11 cellular contexts compared by ENCODE assay signal in genomic region chr11:87281496-87281895, GRCh38.
A peak's percentile ranks its signal among the peaks of the same experiment; 100 is the strongest.
DNase-seq lines count a peak whose midpoint lies in the region; ATAC-seq and TF ChIP-seq lines count a peak whose summit lies in the region.
"Had no signal": no experiment of that assay in that cellular context is flagged by ENCODE, and none has a peak within 500 bp of the region (broad histone marks: within the 10 kb centered on the region; RNA-seq: fewer than 3 reads in every experiment).

No MANE protein-coding gene starts in this region.

- peaks cover 0 to 3% of the 10 kb centered on the region in 2 donors for H3K4me1 ChIP-seq in ascending aorta
- H3K4me1 ChIP-seq in left ventricle myocardium inferior = peaks cover 20% of the 10 kb centered on the region
- H3K4me1 ChIP-seq in subcutaneous abdominal adipose tissue (ENCODE audit: control insufficient read depth in 5 of 5, insufficient read depth in 5 of 5, low read length in 5 of 5) = peaks cover 0 to 25% (median 18%) of the 10 kb centered on the region in 5 donors

- H3K4me3 ChIP-seq in ascending aorta = no peak overlapping the region
- no peak overlapping the region for H3K4me3 ChIP-seq in left ventricle myocardium inferior
- no peak overlapping the region for H3K4me3 ChIP-seq in subcutaneous abdominal adipose tissue (ENCODE audit: low read depth in 1 of 5, low read length in 5 of 5)

- H3K9me3 ChIP-seq in ascending aorta = no peaks in the 10 kb centered on the region
- no peaks in the 10 kb centered on the region for H3K9me3 ChIP-seq in left ventricle myocardium inferior (replicated peaks)
- H3K9me3 ChIP-seq in subcutaneous abdominal adipose tissue (ENCODE audit: control insufficient read depth in 5 of 5, low read length in 5 of 5) = no peaks in the 10 kb centered on the region

- TF ChIP-seq CTCF in ascending aorta (IDR thresholded peaks at IDR 0.05) = peak in 2 of 3 experiments; percentile 29 to 46
- TF ChIP-seq CTCF in left ventricle myocardium inferior (IDR thresholded peaks at IDR 0.05; ENCODE audit: borderline replicate concordance) = peak; percentile 53

- DNase-seq in NCI-H2107 treated with DMSO at 0.1 percent for 48 hours (lab: John Stamatoyannopoulos, UW; ENCODE audit: unreplicated experiment) = peak; percentile 23
- DNase-seq in NCI-H2107 (lab: John Stamatoyannopoulos, UW) = no peak
- DNase-seq in ascending aorta (ENCODE audit: low spot score in 2 of 2) = no peak
- no peak for DNase-seq in left ventricle myocardium inferior
- no peak for DNase-seq in anterior cingulate cortex (lab: John Stamatoyannopoulos, UW)
- no peak for DNase-seq in SW 1271 (lab: John Stamatoyannopoulos, UW)
- DNase-seq: caudate nucleus, NCI-H1105 treated with DMSO at 0.1 percent for 48 hours, T1000 had no signal

- H3K27ac ChIP-seq in ascending aorta (no peak overlapping the region), left ventricle myocardium inferior (replicated peaks) (peak overlapping the region; percentile 34), subcutaneous abdominal adipose tissue (ENCODE audit: low read depth, low read length) (peak overlapping the region; percentile 31)

- no peak overlapping the region for H3K9ac ChIP-seq in subcutaneous abdominal adipose tissue (ENCODE audit: low read length in 5 of 5)

- H3K36me3 ChIP-seq in ascending aorta = no peaks in the 10 kb centered on the region
- H3K36me3 ChIP-seq in left ventricle myocardium inferior = no peaks in the 10 kb centered on the region
- H3K36me3 ChIP-seq in subcutaneous abdominal adipose tissue (ENCODE audit: control insufficient read depth in 5 of 5, insufficient read depth in 5 of 5, low read length in 5 of 5) = no peaks in the 10 kb centered on the region

- ATAC-seq in HG02884 (IDR thresholded peaks at IDR 0.05; ENCODE audit: unreplicated experiment) = no peak

- intact Hi-C loops in ascending aorta (cut with DNase I) (loop anchor here (5.0 kb wide), 2 partner anchors 244 to 324 kb away; partner anchors contain the start of genes FZD4 and TMEM135), left ventricle myocardium inferior (cut with micrococcal nuclease) (loop anchor here (5.0 kb wide), 1 partner anchor 344 kb away; no protein-coding TSS in a partner anchor)

- no peaks in the 10 kb centered on the region for H3K27me3 ChIP-seq in ascending aorta
- no peaks in the 10 kb centered on the region for H3K27me3 ChIP-seq in left ventricle myocardium inferior (ENCODE audit: low read depth)
- no peaks in the 10 kb centered on the region for H3K27me3 ChIP-seq in subcutaneous abdominal adipose tissue (ENCODE audit: control insufficient read depth in 5 of 5, insufficient read depth in 4 of 5, low read length in 5 of 5)

Comparison
In these comparisons a context has a peak if more than half of its experiments do, and no peak if none do; other contexts are left out.
1. H3K27ac ChIP-seq: peak in left ventricle myocardium inferior (single experiment) and subcutaneous abdominal adipose tissue (single experiment); none in ascending aorta (0 of 2).